1 cellular context compared by ENCODE assay signal in the genomic region with DNA sequence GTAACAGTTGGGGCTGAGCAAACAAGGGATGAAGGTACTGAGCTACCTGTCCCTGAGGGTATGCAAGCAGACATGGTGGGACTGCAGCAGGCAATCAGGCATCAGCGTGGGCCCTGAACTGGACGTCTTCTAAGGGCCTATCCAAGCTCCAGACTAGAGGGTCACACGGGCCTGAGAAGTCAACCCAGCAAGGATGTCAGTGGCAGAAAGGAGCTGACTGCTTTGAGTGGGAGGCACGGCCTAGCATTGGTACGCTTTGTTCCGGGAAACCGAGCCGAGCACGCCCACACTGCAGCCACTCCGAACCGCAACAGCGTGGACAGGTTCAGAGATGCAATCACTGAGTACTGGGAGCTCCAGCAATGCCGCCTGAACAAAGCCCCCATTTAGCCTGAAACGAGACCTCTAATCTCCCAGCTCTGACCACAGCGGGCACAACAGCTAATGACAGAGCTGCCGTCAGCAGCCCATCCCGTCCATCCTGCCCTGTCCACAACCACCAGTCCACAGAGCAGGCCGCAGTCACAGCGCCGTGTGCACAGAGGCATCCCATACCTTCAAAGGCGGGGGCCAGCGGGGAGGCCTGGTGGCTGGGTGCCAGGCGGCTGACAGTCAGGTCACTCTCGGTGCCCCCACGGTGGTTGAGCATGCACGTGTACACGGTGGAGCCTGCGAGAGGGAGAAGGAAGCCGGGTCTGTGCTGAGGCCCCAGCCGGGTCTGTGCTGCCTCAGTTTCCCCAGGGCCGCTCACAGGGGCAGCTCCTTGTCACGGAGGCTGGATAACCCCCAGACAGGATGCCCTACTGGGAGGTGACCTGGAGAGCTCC.
A peak's percentile ranks its signal among the peaks of the same experiment; 100 is the strongest.
TF ChIP-seq lines count a peak whose summit lies in the region.

No MANE protein-coding gene starts in this region.

TF ChIP-seq in HepG2, 621 proteins besides CTCF, POLR2A, EP300 and RAD21:
- TF ChIP-seq, protein P1, sequence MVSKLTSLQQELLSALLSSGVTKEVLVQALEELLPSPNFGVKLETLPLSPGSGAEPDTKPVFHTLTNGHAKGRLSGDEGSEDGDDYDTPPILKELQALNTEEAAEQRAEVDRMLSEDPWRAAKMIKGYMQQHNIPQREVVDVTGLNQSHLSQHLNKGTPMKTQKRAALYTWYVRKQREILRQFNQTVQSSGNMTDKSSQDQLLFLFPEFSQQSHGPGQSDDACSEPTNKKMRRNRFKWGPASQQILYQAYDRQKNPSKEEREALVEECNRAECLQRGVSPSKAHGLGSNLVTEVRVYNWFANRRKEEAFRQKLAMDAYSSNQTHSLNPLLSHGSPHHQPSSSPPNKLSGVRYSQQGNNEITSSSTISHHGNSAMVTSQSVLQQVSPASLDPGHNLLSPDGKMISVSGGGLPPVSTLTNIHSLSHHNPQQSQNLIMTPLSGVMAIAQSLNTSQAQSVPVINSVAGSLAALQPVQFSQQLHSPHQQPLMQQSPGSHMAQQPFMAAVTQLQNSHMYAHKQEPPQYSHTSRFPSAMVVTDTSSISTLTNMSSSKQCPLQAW (CRISPR knock-in tag; IDR thresholded peaks at IDR 0.05): no peak
- TF ChIP-seq AGO2 (optimal IDR thresholded peaks at IDR 0.05; ENCODE audit: low read depth, low read length): peak; percentile 25
